In genomic region chr15:89486726-89487050, GRCh38 we compare ENCODE assay signal across 8 cellular contexts. TPM values are rescaled to one million over a fixed set of nuclear protein-coding genes. Genes with fewer than 3 reads are reported as not detected.
A peak's percentile ranks its signal among the peaks of the same experiment; 100 is the strongest.
DNase-seq lines count a peak whose midpoint lies in the region; ATAC-seq and FAIRE-seq lines count a peak whose summit lies in the region.

No MANE protein-coding gene starts in this region.

- H3K27ac Mint-ChIP-seq in activated naive CD8-positive, alpha-beta T cell: no peak overlapping the region

- H3K27ac ChIP-seq in small intestine (ENCODE audit: low read depth in 1 of 2, low read length in 1 of 2): no peak overlapping the region

- no peaks in the 10 kb centered on the region for H3K9me3 ChIP-seq in ES-I3 (ENCODE audit: control insufficient read depth, insufficient read depth, low read length)
- no peaks in the 10 kb centered on the region for H3K9me3 ChIP-seq in small intestine (ENCODE audit: control insufficient read depth, low read depth)

- 13 to 20% (median 19%) methylated on average over 18 to 24 of the region's 24 CpGs for WGBS in small intestine, 3 donors

- H3K36me3 ChIP-seq in ES-I3 (ENCODE audit: insufficient read depth, low read length): no peaks in the 10 kb centered on the region
- no peaks in the 10 kb centered on the region for H3K36me3 ChIP-seq in small intestine (ENCODE audit: control insufficient read depth in 2 of 2, insufficient read depth in 2 of 2, low read length in 2 of 2)

- peak overlapping the region; percentile 41; the same call in 1 of the 2 replicates for H3K9ac ChIP-seq in ES-I3 (ENCODE audit: low read depth, low read length)

- no peak overlapping the region for H3K4me3 ChIP-seq in small intestine (ENCODE audit: low read depth in 1 of 2, low read length in 2 of 2)

- FAIRE-seq in small intestine (lab: Jason Lieb, UNC): no peak

- H3K4me3 Mint-ChIP-seq in activated naive CD8-positive, alpha-beta T cell: peak overlapping the region; percentile 47

- intact Hi-C loops in left ventricle myocardium superior (cut with micrococcal nuclease): no loop called here

- peak; percentile 27 for DNase-seq in RPMI7951 (ENCODE audit: low read depth)
- DNase-seq in small intestine: peak; percentile 39
- no peak for DNase-seq in D341Med (ENCODE audit: low spot score)
- no peak for DNase-seq in left ventricle myocardium superior

- H3K4me1 ChIP-seq in ES-I3 (ENCODE audit: insufficient read depth, low read length) (no peaks in the 10 kb centered on the region), small intestine (ENCODE audit: control insufficient read depth in 2 of 2, insufficient read depth in 1 of 2, low read depth in 1 of 2, low read length in 1 of 2) (no peaks in the 10 kb centered on the region)

- peaks cover 8% of the 10 kb centered on the region for H3K4me1 Mint-ChIP-seq in activated naive CD8-positive, alpha-beta T cell (ENCODE audit: low read depth)

- H3K9me3 Mint-ChIP-seq in activated naive CD8-positive, alpha-beta T cell (ENCODE audit: low read depth): no peaks in the 10 kb centered on the region

- no peak for ATAC-seq in left ventricle myocardium superior
- no peak for ATAC-seq in GM21390 (IDR thresholded peaks at IDR 0.05; ENCODE audit: unreplicated experiment)
- no peak for ATAC-seq in HG03342 (IDR thresholded peaks at IDR 0.05; ENCODE audit: unreplicated experiment)

- H3K36me3 Mint-ChIP-seq in activated naive CD8-positive, alpha-beta T cell: no peaks in the 10 kb centered on the region

- peaks cover 0 to 11% of the 10 kb centered on the region in 2 donors for H3K27me3 ChIP-seq in small intestine (ENCODE audit: control insufficient read depth in 2 of 2, insufficient read depth in 2 of 2, low read length in 2 of 2)

- peaks cover 35% of the 10 kb centered on the region for H3K27me3 Mint-ChIP-seq in activated naive CD8-positive, alpha-beta T cell

RNA-seq across cellular contexts. Expression of gene RHCG, which starts 9.7 kb away (rescaled TPM):
- total RNA-seq in RPMI7951 (2014; rRNA removed; shearing (Covaris generic)): not detected in 2 replicates
- polyA plus RNA-seq in small intestine: 1 to 10 TPM in 2 of 3 donors, under 1 TPM in 1; 0.81 to 2.2 (median 1.9) TPM
- total RNA-seq in left ventricle myocardium superior: not detected

Comparison
In these comparisons a context has a peak if more than half of its experiments do, and no peak if none do; other contexts are left out.
1. DNase-seq: peak in RPMI7951 (single experiment) and small intestine (single experiment); none in D341Med (single experiment) and left ventricle myocardium superior (single experiment).